In the genomic region with DNA sequence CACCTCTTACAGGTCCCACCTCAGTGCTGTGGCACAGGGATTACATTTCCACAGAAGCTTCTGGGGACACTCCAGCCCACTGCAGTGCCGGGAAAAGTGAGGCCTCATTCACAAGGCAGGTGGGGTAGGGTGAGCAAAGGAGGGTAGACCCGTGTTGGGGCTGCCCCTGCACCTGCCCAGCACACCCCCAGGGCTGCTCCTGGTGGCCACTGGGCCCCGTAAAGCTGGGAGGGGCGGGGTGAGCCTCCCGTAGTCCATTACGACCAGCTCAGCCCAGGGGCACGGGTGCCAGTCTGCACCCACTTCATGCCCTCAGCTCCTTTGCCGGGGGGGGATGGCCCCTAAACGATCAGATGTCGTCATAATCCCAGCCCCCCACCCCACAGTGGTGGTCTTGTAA, we compare ENCODE assay signal across 29 cellular contexts. TPM values are rescaled to one million over a fixed set of nuclear protein-coding genes. Genes with fewer than 3 reads are reported as not detected.
DNase-seq lines count a peak whose midpoint lies in the region; FAIRE-seq and TF ChIP-seq lines count a peak whose summit lies in the region.
"Had no signal": no experiment of that assay in that cellular context is flagged by ENCODE, and none has a peak within 500 bp of the region (broad histone marks: within the 10 kb centered on the region; RNA-seq: fewer than 3 reads in every experiment).

No MANE protein-coding gene starts in this region.

- H3K27ac ChIP-seq in dorsolateral prefrontal cortex: peak overlapping the region in 34 of 59 donors; percentile 3 to 91 (median 35)
- H3K27ac ChIP-seq in kidney (ENCODE audit: low read depth in 2 of 2, low read length in 2 of 2): no peak overlapping the region
- H3K27ac ChIP-seq in osteoblast (ENCODE audit: low read depth, low read length): no peak overlapping the region
- H3K27ac ChIP-seq: BLaER1 had no signal

- H3K79me2 ChIP-seq in osteoblast (ENCODE audit: insufficient read depth, low read length): no peaks in the 10 kb centered on the region

- H4K20me1 ChIP-seq in osteoblast (ENCODE audit: insufficient read depth, low read length): no peaks in the 10 kb centered on the region
- H4K20me1 ChIP-seq: BLaER1 had no signal

- TF ChIP-seq CTCF in dorsolateral prefrontal cortex (IDR thresholded peaks at IDR 0.05 in 54 of 56, conservative IDR thresholded peaks at IDR 0.05 in 2 of 56; ENCODE audit: low read depth in 1 of 56, partially characterized antibody in 56 of 56) (no peak), kidney (IDR thresholded peaks at IDR 0.05; ENCODE audit: borderline replicate concordance, extremely low read depth, insufficient read depth) (no peak), osteoblast (IDR thresholded peaks at IDR 0.05; ENCODE audit: extremely low read depth, low read depth, low read length) (no peak)

- FAIRE-seq in kidney (lab: Jason Lieb, UNC): no peak
- FAIRE-seq: A204.1, GM12878, GM12892, GM19239 had no signal

- intact Hi-C loops in dorsolateral prefrontal cortex (cut with DNase I): no loop called here
- intact Hi-C loops in kidney (cut with DNase I): no loop called here

- no peak overlapping the region for H3K9ac ChIP-seq in kidney (ENCODE audit: low read length in 2 of 2)
- H3K9ac ChIP-seq: BLaER1 had no signal

- no peak overlapping the region for H3K4me2 ChIP-seq in osteoblast (ENCODE audit: insufficient read depth, low read length)
- H3K4me2 ChIP-seq: BLaER1 had no signal

- H3K27me3 ChIP-seq in dorsolateral prefrontal cortex (no peaks in the 10 kb centered on the region), osteoblast (ENCODE audit: insufficient read depth, low read length) (no peaks in the 10 kb centered on the region)
- H3K27me3 ChIP-seq: BE2C, BLaER1 had no signal

- H3K4me1 ChIP-seq in kidney (ENCODE audit: control insufficient read depth in 1 of 2, insufficient read depth in 1 of 2, low read depth in 1 of 2, low read length in 2 of 2) (no peaks in the 10 kb centered on the region), osteoblast (ENCODE audit: insufficient read depth, low read length) (no peaks in the 10 kb centered on the region)
- H3K4me1 ChIP-seq: BE2C, BLaER1 had no signal

- DNase-seq in dorsolateral prefrontal cortex: no peak
- DNase-seq in kidney: peak; percentile 37
- peak; percentile 21 for DNase-seq in osteoblast (ENCODE audit: insufficient read length, low spot score, missing footprints)
- DNase-seq in activated CD4-positive, alpha-beta T cell treated with anti-CD3 and anti-CD28 coated beads for 4 hours: no peak
- no peak for DNase-seq in NCI-H1092 treated with DMSO at 0.1 percent for 48 hours (lab: John Stamatoyannopoulos, UW)
- DNase-seq in NCI-H345 (lab: John Stamatoyannopoulos, UW): no peak
- DNase-seq: 8988T; ACHN; BE2C; C1 segment of cervical spinal cord; CD4-positive, alpha-beta memory T cell; CD4-positive, CD25-positive, alpha-beta regulatory T cell; CD8-positive, alpha-beta memory T cell; COR-L47; DMS 273 treated with DMSO at 0.1 percent for 48 hours; DMS153; DMS53; DMS79; DND-41; EL; GDM1 had no signal

- no peaks in the 10 kb centered on the region for H3K36me3 ChIP-seq in kidney (ENCODE audit: control insufficient read depth in 1 of 2, insufficient read depth in 2 of 2, low read length in 2 of 2)
- H3K36me3 ChIP-seq in osteoblast (ENCODE audit: insufficient read depth, low read length): no peaks in the 10 kb centered on the region
- H3K36me3 ChIP-seq: BE2C, BLaER1 had no signal

- H3K9me3 ChIP-seq in kidney (ENCODE audit: control insufficient read depth in 1 of 2, low read length in 2 of 2) (no peaks in the 10 kb centered on the region), osteoblast (ENCODE audit: low read depth, low read length) (no peaks in the 10 kb centered on the region)
- H3K9me3 ChIP-seq: BE2C, BLaER1 had no signal

- H2AFZ ChIP-seq in osteoblast (ENCODE audit: low read length): no peak overlapping the region

- H3K4me3 ChIP-seq in dorsolateral prefrontal cortex: no peak overlapping the region
- H3K4me3 ChIP-seq in kidney (ENCODE audit: low read length in 2 of 2): no peak overlapping the region
- no peak overlapping the region for H3K4me3 ChIP-seq in osteoblast (ENCODE audit: insufficient read depth, low read length)
- H3K4me3 ChIP-seq: BLaER1, GM12878 had no signal

RNA-seq across cellular contexts. Expression of a gene that starts 39.5 kb away (rescaled TPM):
- total RNA-seq in dorsolateral prefrontal cortex: 10 to 100 TPM; 21.7 to 74.9 (median 55.1) TPM
- total RNA-seq in kidney: 5.5 TPM
- 2.7 TPM for polyA plus RNA-seq in kidney (ENCODE audit: insufficient read depth, low read depth, low replicate concordance)
- 0.29 and 1.1 TPM in 2 replicates for total RNA-seq in osteoblast
- total RNA-seq: A673; CD8-positive, alpha-beta memory T cell; GM12878 had no signal
- polyA plus RNA-seq: AG04450; CD14-positive monocyte; CD4-positive, alpha-beta memory T cell; CD8-positive, alpha-beta memory T cell; GM12878 had no signal

Comparison
In these comparisons a context has a peak if more than half of its experiments do, and no peak if none do; other contexts are left out.
1. DNase-seq: peak in kidney (single experiment) and osteoblast (single experiment); none in dorsolateral prefrontal cortex (0 of 10), activated CD4-positive, alpha-beta T cell treated with anti-CD3 and anti-CD28 coated beads for 4 hours (0 of 2), NCI-H1092 treated with DMSO at 0.1 percent for 48 hours (single experiment) and NCI-H345 (single experiment).
2. H3K27ac ChIP-seq: peak in dorsolateral prefrontal cortex (34 of 59); none in kidney (0 of 2) and osteoblast (single experiment).